Comparison of ENCODE assay signal across 24 cellular contexts in genomic region chr4:141609243-141609642, GRCh38. TPM values are rescaled to one million over a fixed set of nuclear protein-coding genes. Genes with fewer than 3 reads are reported as not detected.
A peak's percentile ranks its signal among the peaks of the same experiment; 100 is the strongest.
DNase-seq lines count a peak whose midpoint lies in the region; ATAC-seq, FAIRE-seq and TF ChIP-seq lines count a peak whose summit lies in the region.
"Had no signal": no experiment of that assay in that cellular context is flagged by ENCODE, and none has a peak within 500 bp of the region (broad histone marks: within the 10 kb centered on the region; RNA-seq: fewer than 3 reads in every experiment).

No MANE protein-coding gene starts in this region.

- H3K9ac ChIP-seq in keratinocyte (ENCODE audit: control insufficient read depth, extremely low read depth, insufficient read depth, low read length), result no peak overlapping the region

- H3K27ac ChIP-seq in body of pancreas (no peak overlapping the region), keratinocyte (ENCODE audit: control insufficient read depth, insufficient read depth, low read length) (no peak overlapping the region)
- H3K27ac ChIP-seq: gastrocnemius medialis, skin epidermis, thoracic aorta had no signal

- dilution Hi-C loops in keratinocyte (cut with MboI; ENCODE audit: extremely low pct_ligation_motif_present, low sequenced_read_pairs), result no loop called here

- no peak for TF ChIP-seq CTCF in LNCaP clone FGC (IDR thresholded peaks at IDR 0.05; ENCODE audit: control insufficient read depth, extremely low read depth, insufficient read depth)
- TF ChIP-seq CTCF in body of pancreas (IDR thresholded peaks at IDR 0.05), result no peak
- no peak for TF ChIP-seq CTCF in keratinocyte (optimal IDR thresholded peaks at IDR 0.05 in 1 of 3, IDR thresholded peaks at IDR 0.05 in 1 of 3, conservative IDR thresholded peaks at IDR 0.05 in 1 of 3; ENCODE audit: extremely low read depth in 1 of 3, insufficient read depth in 2 of 3, low read length in 3 of 3)
- TF ChIP-seq CTCF in retinal pigment epithelial cell (conservative IDR thresholded peaks at IDR 0.05; ENCODE audit: low read depth, low read length), result peak; percentile 32

- FAIRE-seq in keratinocyte (lab: Jason Lieb, UNC), result peak; percentile 9
- FAIRE-seq: GM18507, kidney had no signal

- H3K27me3 Mint-ChIP-seq in effector memory CD8-positive, alpha-beta T cell, result peaks cover 20 to 25% of the 10 kb centered on the region in 2 donors
- H3K27me3 Mint-ChIP-seq: CD4-positive, CD25-positive, alpha-beta regulatory T cell had no signal

- H3K4me3 ChIP-seq in LNCaP clone FGC (ENCODE audit: low read depth, low read length) (no peak overlapping the region), body of pancreas (no peak overlapping the region), keratinocyte (ENCODE audit: control insufficient read depth in 2 of 3, extremely low read depth in 1 of 3, insufficient read depth in 2 of 3, low read depth in 1 of 3, low read length in 3 of 3) (no peak overlapping the region), retinal pigment epithelial cell (ENCODE audit: low read length) (no peak overlapping the region)
- H3K4me3 ChIP-seq: gastrocnemius medialis, skin epidermis, thoracic aorta had no signal

- 50 to 54% methylated on average over 4 of the region's 4 CpGs for WGBS in body of pancreas, 2 donors

- DNase-seq in LNCaP clone FGC (ENCODE audit: low read depth), result peak; percentile 13
- peak; percentile 41 to 68 (median 62) for DNase-seq in body of pancreas
- no peak for DNase-seq in keratinocyte (ENCODE audit: low read depth, low spot score)
- peak; percentile 76 for DNase-seq in retinal pigment epithelial cell (ENCODE audit: low read depth)
- DNase-seq in activated CD4-positive, CD25-positive, alpha-beta regulatory T cell treated with anti-CD3 and anti-CD28 coated beads, Interleukin-2, amount 50 U/mL, for 72 hours, result no peak
- no peak for DNase-seq in effector memory CD8-positive, alpha-beta T cell
- DNase-seq in NCI-H526 treated with DMSO at 0.1 percent for 48 hours (lab: John Stamatoyannopoulos, UW), result no peak
- DNase-seq: activated B cell treated with CpG ODN at 0.5 μM for 24 hours; activated CD8-positive, alpha-beta T cell treated with anti-CD3 and anti-CD28 coated beads, Interleukin-2, amount 10 ng/mL, durations not matched to agents 7 days and 5 days; CD4-positive, CD25-positive, alpha-beta regulatory T cell; central memory CD4-positive, alpha-beta T cell; HCEC 1CT; kidney; NCI-H187; NCI-H2227 treated with DMSO at 0.1 percent for 48 hours; NCI-H774; stimulated activated naive CD4-positive, alpha-beta T cell; T-helper 9 cell had no signal

- no peaks in the 10 kb centered on the region for H3K9me1 ChIP-seq in keratinocyte (ENCODE audit: control insufficient read depth, extremely low read depth, insufficient read depth, low read length)

- intact Hi-C loops in body of pancreas (cut with DNase I), result no loop called here

- H3K27me3 ChIP-seq in body of pancreas (no peaks in the 10 kb centered on the region), keratinocyte (ENCODE audit: control insufficient read depth, extremely low read depth, insufficient read depth, low read length) (no peaks in the 10 kb centered on the region)
- H3K27me3 ChIP-seq: gastrocnemius medialis had no signal

- no peaks in the 10 kb centered on the region for H3K36me3 Mint-ChIP-seq in effector memory CD8-positive, alpha-beta T cell (ENCODE audit: insufficient read depth)
- H3K36me3 Mint-ChIP-seq: CD4-positive, CD25-positive, alpha-beta regulatory T cell had no signal

- no peaks in the 10 kb centered on the region for H3K9me3 Mint-ChIP-seq in effector memory CD8-positive, alpha-beta T cell

- H3K27ac Mint-ChIP-seq in effector memory CD8-positive, alpha-beta T cell, result no peak overlapping the region
- H3K27ac Mint-ChIP-seq: activated B cell treated with CpG ODN at 0.5 μM for 24 hours; activated CD8-positive, alpha-beta T cell treated with anti-CD3 and anti-CD28 coated beads, Interleukin-2, amount 10 ng/mL, durations not matched to agents 7 days and 5 days; CD4-positive, CD25-positive, alpha-beta regulatory T cell had no signal

- H3K4me3 Mint-ChIP-seq in effector memory CD8-positive, alpha-beta T cell, result no peak overlapping the region
- H3K4me3 Mint-ChIP-seq: activated B cell treated with CpG ODN at 0.5 μM for 24 hours; activated CD8-positive, alpha-beta T cell treated with anti-CD3 and anti-CD28 coated beads, Interleukin-2, amount 10 ng/mL, durations not matched to agents 7 days and 5 days; CD4-positive, CD25-positive, alpha-beta regulatory T cell had no signal

- H4K20me1 ChIP-seq in keratinocyte (ENCODE audit: control insufficient read depth, extremely low read depth, insufficient read depth, low read length), result no peaks in the 10 kb centered on the region

- no peaks in the 10 kb centered on the region for H3K79me2 ChIP-seq in keratinocyte (ENCODE audit: control insufficient read depth, insufficient read depth, low read length)

- H3K4me1 ChIP-seq in body of pancreas, result no peaks in the 10 kb centered on the region
- no peaks in the 10 kb centered on the region for H3K4me1 ChIP-seq in keratinocyte (ENCODE audit: control insufficient read depth, extremely low read depth, insufficient read depth, low read length)
- H3K4me1 ChIP-seq: gastrocnemius medialis had no signal

- peaks cover 4 to 5% of the 10 kb centered on the region in 2 donors for H3K4me1 Mint-ChIP-seq in effector memory CD8-positive, alpha-beta T cell (ENCODE audit: low read depth in 2 of 2)
- H3K4me1 Mint-ChIP-seq: activated B cell treated with CpG ODN at 0.5 μM for 24 hours had no signal

- TF ChIP-seq POLR2A in body of pancreas (IDR thresholded peaks at IDR 0.05), result no peak

- H3K9me3 ChIP-seq in body of pancreas, result no peaks in the 10 kb centered on the region
- no peaks in the 10 kb centered on the region for H3K9me3 ChIP-seq in keratinocyte (ENCODE audit: control insufficient read depth, low read depth, low read length)
- H3K9me3 ChIP-seq: gastrocnemius medialis, thoracic aorta had no signal

- H3K4me2 ChIP-seq in keratinocyte (ENCODE audit: control insufficient read depth, extremely low read depth, insufficient read depth, low read depth, low read length), result no peak overlapping the region

- ATAC-seq in body of pancreas (peak; percentile 71), GM21717 (IDR thresholded peaks at IDR 0.05; ENCODE audit: unreplicated experiment) (no peak)
- no peak for ATAC-seq in effector memory CD8-positive, alpha-beta T cell (replicated peaks)
- ATAC-seq: activated CD8-positive, alpha-beta T cell treated with anti-CD3 and anti-CD28 coated beads, Interleukin-2, amount 10 ng/mL, durations not matched to agents 7 days and 5 days had no signal

- no peak overlapping the region for H2AFZ ChIP-seq in keratinocyte (ENCODE audit: control insufficient read depth, low read length)

- H3K36me3 ChIP-seq in body of pancreas (replicated peaks in 1 of 2; ENCODE audit: insufficient read depth in 1 of 2, low read depth in 2 of 2) (no peaks in the 10 kb centered on the region), keratinocyte (ENCODE audit: control insufficient read depth in 2 of 2, extremely low read depth in 1 of 2, insufficient read depth in 2 of 2, low read length in 2 of 2) (no peaks in the 10 kb centered on the region)
- H3K36me3 ChIP-seq: gastrocnemius medialis, thoracic aorta had no signal

RNA-seq across cellular contexts. Expression of gene IL15, which starts 27.1 kb away (rescaled TPM):
- 1 to 10 TPM in 1 of 2 donors, under 1 TPM in 1; 0.66 to 2.1 TPM for total RNA-seq in body of pancreas
- polyA plus RNA-seq in keratinocyte, result 0.70 to 1.4 TPM (median 0.99 TPM) in 3 replicates
- polyA plus RNA-seq in keratinocyte (2011; ENCODE audit: low read depth), result not detected
- polyA plus RNA-seq in keratinocyte (2011; cell fraction: cytosol; rRNA removed), result 0.60 and 0.74 TPM in 2 replicates
- polyA plus RNA-seq in keratinocyte (2011; cell fraction: nucleus; rRNA removed), result 1.2 and 2.7 TPM in 2 replicates
- polyA plus RNA-seq in keratinocyte (2012; ENCODE audit: low replicate concordance), result 0.38 and 0.78 TPM in 2 replicates
- 0.43 to 1.2 TPM (median 0.49 TPM) in 3 replicates for polyA minus RNA-seq in keratinocyte
- polyA minus RNA-seq in keratinocyte (2011; cell fraction: cytosol; rRNA and poly(A)+ RNA removed), result not detected
- polyA minus RNA-seq in keratinocyte (2011; cell fraction: nucleus; rRNA and poly(A)+ RNA removed), result 1.5 and 2.0 TPM in 2 replicates
- polyA plus RNA-seq: neural cell had no signal

Comparison
In these comparisons a context has a peak if more than half of its experiments do, and no peak if none do; other contexts are left out.
1. DNase-seq: peak in LNCaP clone FGC (single experiment), body of pancreas (4 of 4) and retinal pigment epithelial cell (single experiment); none in keratinocyte (single experiment), activated CD4-positive, CD25-positive, alpha-beta regulatory T cell treated with anti-CD3 and anti-CD28 coated beads, Interleukin-2, amount 50 U/mL, for 72 hours (single experiment), effector memory CD8-positive, alpha-beta T cell (0 of 3) and NCI-H526 treated with DMSO at 0.1 percent for 48 hours (single experiment).